ENCODE assay signal across 9 cellular contexts in genomic region chr18:72830109-72830508, GRCh38. TPM values are rescaled to one million over a fixed set of nuclear protein-coding genes. Genes with fewer than 3 reads are reported as not detected.
DNase-seq lines count a peak whose midpoint lies in the region; ATAC-seq and TF ChIP-seq lines count a peak whose summit lies in the region.
"Had no signal": no experiment of that assay in that cellular context is flagged by ENCODE, and none has a peak within 500 bp of the region (broad histone marks: within the 10 kb centered on the region; RNA-seq: fewer than 3 reads in every experiment).

No MANE protein-coding gene starts in this region.

- H3K79me2 ChIP-seq in SK-N-SH (ENCODE audit: insufficient read depth) = no peaks in the 10 kb centered on the region

- no peaks in the 10 kb centered on the region for H4K20me1 ChIP-seq in SK-N-SH (ENCODE audit: insufficient read depth)

- no peaks in the 10 kb centered on the region for H3K9me2 ChIP-seq in SK-N-SH

- H3K9ac ChIP-seq in SK-N-SH = no peak overlapping the region

- no peak overlapping the region for H2AFZ ChIP-seq in SK-N-SH (ENCODE audit: low read depth)

- no peaks in the 10 kb centered on the region for H3K27me3 ChIP-seq in SK-N-SH (ENCODE audit: insufficient read depth)
- H3K27me3 ChIP-seq in stomach = no peaks in the 10 kb centered on the region
- H3K27me3 ChIP-seq in prostate gland (replicated peaks; ENCODE audit: insufficient read depth) = no peaks in the 10 kb centered on the region
- H3K27me3 ChIP-seq: ovary had no signal

- 1% methylated on average over 10 of the region's 10 CpGs for WGBS in SK-N-SH (ENCODE audit: low lambda C conversion rate)
- 21 to 33% (median 25%) methylated on average over 10 of the region's 10 CpGs for WGBS in stomach, 5 donors
- WGBS in prostate gland = 29% methylated on average over 10 of the region's 10 CpGs

- ATAC-seq in SK-N-SH treated with all-trans-retinoic acid at 6 μM for 48 hours = no peak; the same call in 2 of the 3 replicates
- peak; percentile 17 for ATAC-seq in esophagus mucosa

- TF ChIP-seq CTCF in SK-N-SH (IDR thresholded peaks at IDR 0.05) (no peak), stomach (IDR thresholded peaks at IDR 0.05) (no peak), prostate gland (IDR thresholded peaks at IDR 0.05) (no peak)

- no peaks in the 10 kb centered on the region for H3F3A ChIP-seq in SK-N-SH (replicated peaks; ENCODE audit: insufficient read depth)

- H3K4me3 ChIP-seq in SK-N-SH (ENCODE audit: low read depth in 2 of 2, low read length in 1 of 2) (no peak overlapping the region), stomach (no peak overlapping the region), prostate gland (no peak overlapping the region)
- H3K4me3 ChIP-seq: ovary had no signal

- intact Hi-C loops in stomach (cut with DNase I; ENCODE audit: low total_unique reads) (no loop called here), prostate gland (cut with DNase I) (no loop called here)

- H3K27ac ChIP-seq in SK-N-SH (ENCODE audit: low read depth in 2 of 2, low read length in 1 of 2) = no peak overlapping the region
- no peak overlapping the region for H3K27ac ChIP-seq in stomach
- no peak overlapping the region for H3K27ac ChIP-seq in prostate gland
- H3K27ac ChIP-seq: ovary had no signal

- H3K9me3 ChIP-seq in SK-N-SH (no peaks in the 10 kb centered on the region), stomach (no peaks in the 10 kb centered on the region), prostate gland (no peaks in the 10 kb centered on the region)
- H3K9me3 ChIP-seq: ovary had no signal

- POLR2A ChIA-PET in SK-N-SH (lab: Yijun Ruan, JAX) = no interaction called here

- CTCF ChIA-PET in SK-N-SH (lab: Yijun Ruan, JAX) = no interaction called here

- TF ChIP-seq POLR2A in stomach (IDR thresholded peaks at IDR 0.05) (no peak), prostate gland (IDR thresholded peaks at IDR 0.05) (no peak)

- TF ChIP-seq EP300 in SK-N-SH (IDR thresholded peaks at IDR 0.05; ENCODE audit: borderline replicate concordance in 1 of 2, low read depth in 1 of 2, low read length in 1 of 2) (no peak), stomach (IDR thresholded peaks at IDR 0.05) (no peak)

- H3K4me1 ChIP-seq in SK-N-SH (ENCODE audit: control insufficient read depth in 1 of 2, insufficient read depth in 2 of 2, low read depth in 1 of 2, low read length in 1 of 2) (no peaks in the 10 kb centered on the region), stomach (no peaks in the 10 kb centered on the region), prostate gland (replicated peaks) (no peaks in the 10 kb centered on the region)

- H3K36me3 ChIP-seq in SK-N-SH (replicated peaks in 1 of 2; ENCODE audit: control insufficient read depth in 1 of 2, insufficient read depth in 2 of 2, low read length in 1 of 2) (no peaks in the 10 kb centered on the region), stomach (no peaks in the 10 kb centered on the region), prostate gland (no peaks in the 10 kb centered on the region)
- H3K36me3 ChIP-seq: ovary had no signal

- DNase-seq in SK-N-SH (no peak), NCI-H1694 treated with DMSO at 0.1 percent for 48 hours (lab: John Stamatoyannopoulos, UW) (peak; percentile 36), pons (ENCODE audit: low spot score) (peak; percentile 22), stomach (no peak), prostate gland (ENCODE audit: low spot score) (no peak)
- no peak for DNase-seq in activated T-cell treated with anti-CD3 and anti-CD28 coated beads, Interleukin-2, amount 50 U/mL, for 1 hour
- DNase-seq: ovary had no signal

- TF ChIP-seq RAD21 in SK-N-SH (IDR thresholded peaks at IDR 0.05; ENCODE audit: low read length) = no peak

- H3K4me2 ChIP-seq in SK-N-SH = no peak overlapping the region

TF ChIP-seq in SK-N-SH, 30 proteins besides CTCF, POLR2A, EP300 and RAD21:
- TF ChIP-seq REST (IDR thresholded peaks at IDR 0.05; ENCODE audit: low read depth, low read length) (peak; percentile 95), JUND (IDR thresholded peaks at IDR 0.05) (no peak)

TF ChIP-seq in SK-N-SH treated with all-trans-retinoic acid at 6 μM for 48 hours, 23 proteins besides CTCF, POLR2A, EP300 and RAD21 (continues in another document):
- TF ChIP-seq ZNF8 (CRISPR knock-in tag; IDR thresholded peaks at IDR 0.05) (no peak), ZNF70 (CRISPR knock-in tag; IDR thresholded peaks at IDR 0.05) (no peak), CREB5 (CRISPR knock-in tag; IDR thresholded peaks at IDR 0.05; ENCODE audit: low read depth) (no peak), ZC3H10 (CRISPR knock-in tag; IDR thresholded peaks at IDR 0.05) (no peak), SNAI2 (CRISPR knock-in tag; IDR thresholded peaks at IDR 0.05) (no peak), CSRNP3 (CRISPR knock-in tag; IDR thresholded peaks at IDR 0.05) (no peak), RARB (CRISPR knock-in tag; IDR thresholded peaks at IDR 0.05) (no peak), CSDC2 (CRISPR knock-in tag; IDR thresholded peaks at IDR 0.05) (no peak), TCF4 (CRISPR knock-in tag; IDR thresholded peaks at IDR 0.05; ENCODE audit: borderline replicate concordance) (no peak), POU6F1 (CRISPR knock-in tag; IDR thresholded peaks at IDR 0.05; ENCODE audit: borderline replicate concordance, low read depth) (no peak), PATZ1 (CRISPR knock-in tag; IDR thresholded peaks at IDR 0.05; ENCODE audit: borderline replicate concordance) (no peak)

RNA-seq across cellular contexts. Expression of gene NETO1, which starts 37.7 kb away (rescaled TPM):
- not detected in 2 replicates for polyA plus RNA-seq in SK-N-SH (2012; rRNA removed)
- polyA plus RNA-seq in SK-N-SH (2012; cell fraction: cytosol; rRNA removed) = not detected in 2 replicates
- not detected in 2 replicates for polyA plus RNA-seq in SK-N-SH (2012; cell fraction: nucleus; rRNA removed)
- total RNA-seq in esophagus mucosa = not detected
- total RNA-seq in stomach = 1 to 10 TPM in 2 of 5 donors, under 1 TPM in 1, not detected in 2; 0.73 to 8.8 (median 1.2) TPM
- polyA plus RNA-seq in stomach = under 1 TPM; 0.06 to 0.33 (median 0.31) TPM
- total RNA-seq in prostate gland = 1 to 10 TPM in 1 of 2 donors, not detected in 1; 1.6 TPM
- polyA plus RNA-seq: ovary had no signal

Comparison
In these comparisons a context has a peak if more than half of its experiments do, and no peak if none do; other contexts are left out.
1. DNase-seq: peak in NCI-H1694 treated with DMSO at 0.1 percent for 48 hours (single experiment) and pons (single experiment); none in SK-N-SH (single experiment), activated T-cell treated with anti-CD3 and anti-CD28 coated beads, Interleukin-2, amount 50 U/mL, for 1 hour (single experiment), stomach (single experiment) and prostate gland (single experiment).